ENCODE assay signal across 9 cellular contexts in genomic region chr17:50547736-50548083, GRCh38. TPM values are rescaled to one million over a fixed set of nuclear protein-coding genes. Genes with fewer than 3 reads are reported as not detected.
A peak's percentile ranks its signal among the peaks of the same experiment; 100 is the strongest.
DNase-seq lines count a peak whose midpoint lies in the region; ATAC-seq and TF ChIP-seq lines count a peak whose summit lies in the region.
"Had no signal": no experiment of that assay in that cellular context is flagged by ENCODE, and none has a peak within 500 bp of the region (broad histone marks: within the 10 kb centered on the region; RNA-seq: fewer than 3 reads in every experiment).

No MANE protein-coding gene starts in this region.

- DNase-seq in AG09309 (ENCODE audit: low read depth) (no peak), IMR-90 (no peak), chondrocyte (ENCODE audit: low spot score) (no peak), naive B cell (no peak), putamen (ENCODE audit: low spot score) (no peak), DMS153 treated with DMSO at 0.1 percent for 48 hours (lab: John Stamatoyannopoulos, UW; ENCODE audit: unreplicated experiment) (no peak), foreskin melanocyte (no peak), retina (no peak)
- DNase-seq: NCI-H524 had no signal

- peak overlapping the region; percentile 88 to 97; a peak in 3 of 4 replicates for H4K8ac ChIP-seq in IMR-90 (ENCODE audit: low read depth in 2 of 2, low read length in 2 of 2)

- H2AFZ ChIP-seq in IMR-90 (replicated peaks; ENCODE audit: low read length, poor library complexity) = peak overlapping the region; percentile 92

- peak overlapping the region; percentile 100 for H2AK9ac ChIP-seq in IMR-90 (replicated peaks; ENCODE audit: low read depth, low read length, poor library complexity)

- H3K14ac ChIP-seq in IMR-90 (replicated peaks; ENCODE audit: low read depth, low read length) = peak overlapping the region; percentile 99

- peak overlapping the region; percentile 99 for H2AK5ac ChIP-seq in IMR-90 (ENCODE audit: low read depth, low read length)

- H3K9ac ChIP-seq in IMR-90 (ENCODE audit: low read depth, low read length) = peak overlapping the region; percentile 91

- peaks cover 9% of the 10 kb centered on the region for H3K4me1 ChIP-seq in IMR-90 (ENCODE audit: control insufficient read depth, insufficient read depth, low read length)

- H3K23ac ChIP-seq in IMR-90 (ENCODE audit: low read depth, low read length) = peak overlapping the region; percentile 96

- H3K79me1 ChIP-seq in IMR-90 (ENCODE audit: low read depth in 1 of 2, low read length in 2 of 2) = peaks cover 0 to 13% of the 10 kb centered on the region in 2 experiments; a peak in 2 of 4 replicates

- intact Hi-C loops in IMR-90 (cut with micrococcal nuclease) = loop anchor here (1.0 to 10.0 kb wide), 5 partner anchors 65 to 407 kb away; no protein-coding TSS in a partner anchor

- no peaks in the 10 kb centered on the region for H3K9me3 ChIP-seq in IMR-90 (ENCODE audit: control insufficient read depth, insufficient read depth, low read length)

- peak overlapping the region; percentile 77 for H3K4me3 Mint-ChIP-seq in chondrocyte (ENCODE audit: unreplicated experiment)
- H3K4me3 Mint-ChIP-seq in naive B cell = peak overlapping the region; percentile 67 to 90 (median 84)

- H3K56ac ChIP-seq in IMR-90 (ENCODE audit: extremely low read depth, insufficient read depth, low read length) = peak overlapping the region; percentile 74; the same call in 1 of the 2 replicates

- peak overlapping the region; percentile 84 for H2BK120ac ChIP-seq in IMR-90 (ENCODE audit: low read depth, low read length)

- no peak overlapping the region for H3K18ac ChIP-seq in IMR-90 (ENCODE audit: low read depth, low read length)

- no peak overlapping the region for H2BK5ac ChIP-seq in IMR-90 (ENCODE audit: low read depth, low read length, poor library complexity, severe bottlenecking)

- BruUV-seq in IMR-90 (replicated peaks; lab: Mats Ljungman, UMichigan) = no TSS peak

- in situ Hi-C loops in IMR-90 (cut with MboI; ENCODE audit: low sequenced_read_pairs) = loop anchor here (5.0 to 10.0 kb wide), 4 partner anchors 80 to 407 kb away; no protein-coding TSS in a partner anchor

- no peak for TF ChIP-seq RAD21 in IMR-90 (IDR thresholded peaks at IDR 0.05; ENCODE audit: low read length)

- H3K27ac Mint-ChIP-seq in chondrocyte (ENCODE audit: unreplicated experiment) (peak overlapping the region; percentile 22), naive B cell (peak overlapping the region in 1 of 6 donors; percentile 85)

- dilution Hi-C loops in IMR-90 (cut with HindIII; ENCODE audit: low sequenced_read_pairs, unreplicated experiment) = no loop called here

- WGBS in IMR-90 (ENCODE audit: extremely low coverage in 2 of 2, insufficient read length in 1 of 2), 2 experiments = 100% methylated on average over 1 of the region's 5 CpGs; no CpG with 5 or more reads in 1 of the 2 experiments

- H3K4me1 Mint-ChIP-seq in chondrocyte (ENCODE audit: low read depth) (peaks cover 10% of the 10 kb centered on the region), naive B cell (peaks cover 11 to 22% (median 19%) of the 10 kb centered on the region in 3 donors)

- peaks cover 15% of the 10 kb centered on the region; the same call in 1 of the 2 replicates for H3K36me3 ChIP-seq in IMR-90 (ENCODE audit: control insufficient read depth, insufficient read depth, low read length)

- TF ChIP-seq POLR2A in IMR-90 (IDR thresholded peaks at IDR 0.05; ENCODE audit: low read depth, low read length) = no peak

- peak overlapping the region; percentile 79 for H4K5ac ChIP-seq in IMR-90 (ENCODE audit: low read depth, low read length)

- peak overlapping the region; percentile 96 for H4K91ac ChIP-seq in IMR-90 (ENCODE audit: insufficient read depth, low read depth, low read length)

- no peaks in the 10 kb centered on the region for H3K9me3 Mint-ChIP-seq in chondrocyte (ENCODE audit: low read depth)
- H3K9me3 Mint-ChIP-seq in naive B cell = no peaks in the 10 kb centered on the region

- H4K20me1 ChIP-seq in IMR-90 (ENCODE audit: insufficient read depth, low read length) = 0 out of 2 replicates have a peak, but pooled peaks cover 8% of the 10 kb centered on the region

- H3K36me3 Mint-ChIP-seq in chondrocyte (ENCODE audit: low read depth) = peaks cover 3% of the 10 kb centered on the region
- H3K36me3 Mint-ChIP-seq in naive B cell = peaks cover 0 to 3% of the 10 kb centered on the region in 2 donors

- peaks cover 2% of the 10 kb centered on the region for H3K27me3 Mint-ChIP-seq in chondrocyte (ENCODE audit: low read depth)
- peaks cover 0 to 30% (median 18%) of the 10 kb centered on the region in 3 donors for H3K27me3 Mint-ChIP-seq in naive B cell

- H3K27ac ChIP-seq in IMR-90 (ENCODE audit: insufficient read depth, low read length) = peak overlapping the region; percentile 65; the same call in 1 of the 2 replicates

- POLR2A ChIA-PET in IMR-90 (lab: Charles Lee; ENCODE audit: unreplicated experiment) = no interaction called here

- ATAC-seq in IMR-90 (ENCODE audit: low read depth) (no peak), naive B cell (ENCODE audit: low read depth in 2 of 2) (no peak)

- 0 out of 3 replicates have a peak overlapping the region, but pooled peaks have one; percentile 45 for H2BK15ac ChIP-seq in IMR-90 (ENCODE audit: low read depth, low read length)

- H2BK20ac ChIP-seq in IMR-90 (ENCODE audit: low read depth, low read length) = no peak overlapping the region

- peak overlapping the region; percentile 92 for H3K4me2 ChIP-seq in IMR-90 (ENCODE audit: low read depth, low read length)

- H3K4me3 ChIP-seq in AG09309 (ENCODE audit: control insufficient read depth, low read depth, low read length) (peak overlapping the region; percentile 62), IMR-90 (ENCODE audit: insufficient read depth, low read depth, low read length) (peak overlapping the region; percentile 70)

- CTCF ChIA-PET in IMR-90 (lab: Yijun Ruan, JAX) = interaction anchor here (1.0 kb wide), 1 partner anchor 148 kb away, joined by 3 read pairs; no protein-coding TSS in a partner anchor

- H3K9me1 ChIP-seq in IMR-90 (ENCODE audit: insufficient read depth, low read length) = peaks cover 8% of the 10 kb centered on the region

- H3K4ac ChIP-seq in IMR-90 (ENCODE audit: low read depth, low read length) = peak overlapping the region; percentile 100

- H3K27me3 ChIP-seq in IMR-90 (ENCODE audit: control insufficient read depth, insufficient read depth, low read length) = no peaks in the 10 kb centered on the region

- no peak for TF ChIP-seq CTCF in AG09309 (IDR thresholded peaks at IDR 0.05; ENCODE audit: control insufficient read depth, insufficient read depth, low read depth, low read length, missing control alignments)
- TF ChIP-seq CTCF in IMR-90 (conservative IDR thresholded peaks at IDR 0.05; ENCODE audit: low read depth, low read length) = no peak
- no peak for TF ChIP-seq CTCF in chondrocyte (IDR thresholded peaks at IDR 0.05)

TF ChIP-seq in IMR-90, 13 proteins besides CTCF, POLR2A, EP300 and RAD21 (continues in another document):
- no peak for TF ChIP-seq USF2 (IDR thresholded peaks at IDR 0.05; ENCODE audit: low read depth, low read length)
- TF ChIP-seq NFE2L2 (IDR thresholded peaks at IDR 0.05; ENCODE audit: low read depth, low read length) = no peak
- no peak for TF ChIP-seq MXI1 (IDR thresholded peaks at IDR 0.05; ENCODE audit: borderline replicate concordance, low read depth, low read length)
- TF ChIP-seq BHLHE40 (IDR thresholded peaks at IDR 0.05; ENCODE audit: low read depth, low read length) = no peak
- TF ChIP-seq CHD1 (IDR thresholded peaks at IDR 0.05; ENCODE audit: low read depth, low read length) = no peak
- TF ChIP-seq MAFK (IDR thresholded peaks at IDR 0.05; ENCODE audit: low read depth, low read length) = no peak

RNA-seq across cellular contexts. Expression of gene SPATA20, which starts 0.7 kb away (rescaled TPM):
- total RNA-seq in IMR-90 (2012; rRNA removed) = 15.6 and 17.0 TPM in 2 replicates
- polyA plus RNA-seq in IMR-90 (2012; rRNA removed) = 31.9 and 35.0 TPM in 2 replicates
- polyA plus RNA-seq in IMR-90 (2012; cell fraction: cytosol; rRNA removed) = 22.4 and 29.6 TPM in 2 replicates
- polyA plus RNA-seq in IMR-90 (2012; cell fraction: nucleus; rRNA removed; ENCODE audit: low replicate concordance) = 207 and 453 TPM in 2 replicates
- 51.0 to 60.1 TPM (median 51.8 TPM) in 3 replicates for total RNA-seq in chondrocyte
- polyA plus RNA-seq in naive B cell (ENCODE audit: low read depth in 6 of 6) = 10 to 100 TPM in 4 of 6 donors, 1 to 10 TPM in 2; 8.2 to 17.0 (median 11.9) TPM

RNA-seq across cellular contexts. Expression of gene CACNA1G, which starts 12.8 kb away (rescaled TPM):
- under 0.01 TPM in 1 of 2 replicates, not detected in the other for total RNA-seq in IMR-90 (2012; rRNA removed)
- 0.03 TPM in 2 replicates for polyA plus RNA-seq in IMR-90 (2012; rRNA removed)
- 0.08 TPM in 1 of 2 replicates, not detected in the other for polyA plus RNA-seq in IMR-90 (2012; cell fraction: cytosol; rRNA removed)
- polyA plus RNA-seq in IMR-90 (2012; cell fraction: nucleus; rRNA removed; ENCODE audit: low replicate concordance) = 0.08 and 0.10 TPM in 2 replicates
- total RNA-seq in chondrocyte = 0.05 to 0.41 TPM (median 0.10 TPM) in 3 replicates
- not detected for polyA plus RNA-seq in naive B cell (ENCODE audit: low read depth in 6 of 6)

RNA-seq across cellular contexts. Expression of gene EPN3, which starts 15.2 kb away (rescaled TPM):
- total RNA-seq in IMR-90 (2012; rRNA removed) (not detected in 2 replicates), chondrocyte (not detected in 3 replicates)
- polyA plus RNA-seq in IMR-90 (2012; rRNA removed) (0.09 TPM in 1 of 2 replicates, not detected in the other), naive B cell (ENCODE audit: low read depth in 6 of 6) (not detected)
- 0.07 TPM in 1 of 2 replicates, not detected in the other for polyA plus RNA-seq in IMR-90 (2012; cell fraction: cytosol; rRNA removed)
- 0.07 TPM in 1 of 2 replicates, not detected in the other for polyA plus RNA-seq in IMR-90 (2012; cell fraction: nucleus; rRNA removed; ENCODE audit: low replicate concordance)

RNA-seq across cellular contexts. Expression of gene MYCBPAP, which starts 39.5 kb away (rescaled TPM):
- total RNA-seq in IMR-90 (2012; rRNA removed) = under 0.01 and 0.18 TPM in 2 replicates
- 0.17 and 0.30 TPM in 2 replicates for polyA plus RNA-seq in IMR-90 (2012; rRNA removed)
- 0.07 and 0.42 TPM in 2 replicates for polyA plus RNA-seq in IMR-90 (2012; cell fraction: cytosol; rRNA removed)
- 0.82 and 2.1 TPM in 2 replicates for polyA plus RNA-seq in IMR-90 (2012; cell fraction: nucleus; rRNA removed; ENCODE audit: low replicate concordance)
- total RNA-seq in chondrocyte = 0.99 to 1.2 TPM (median 1.00 TPM) in 3 replicates
- polyA plus RNA-seq in naive B cell (ENCODE audit: low read depth in 6 of 6) = under 1 TPM in 3 of 6 donors, not detected in 3; 0.14 to 0.75 (median 0.47) TPM
